Comparison of ENCODE assay signal across 17 cellular contexts in genomic region chr4:23878912-23879732, GRCh38. TPM values are rescaled to one million over a fixed set of nuclear protein-coding genes. Genes with fewer than 3 reads are reported as not detected.
DNase-seq lines count a peak whose midpoint lies in the region; ATAC-seq and TF ChIP-seq lines count a peak whose summit lies in the region.
"Had no signal": no experiment of that assay in that cellular context is flagged by ENCODE, and none has a peak within 500 bp of the region (broad histone marks: within the 10 kb centered on the region; RNA-seq: fewer than 3 reads in every experiment).

No MANE protein-coding gene starts in this region.

- TF ChIP-seq POLR2A in heart left ventricle (IDR thresholded peaks at IDR 0.05): no peak

- H3K9ac ChIP-seq in colonic mucosa (ENCODE audit: low read depth in 2 of 2, low read length in 2 of 2) (peak overlapping the region in 1 of 2 donors; percentile 35), liver (ENCODE audit: low read depth in 1 of 2, low read length in 2 of 2) (peak overlapping the region; percentile 35 to 92)

- H3K27me3 ChIP-seq in heart left ventricle: no peaks in the 10 kb centered on the region
- no peaks in the 10 kb centered on the region for H3K27me3 ChIP-seq in colonic mucosa
- no peaks in the 10 kb centered on the region for H3K27me3 ChIP-seq in liver (ENCODE audit: control insufficient read depth in 4 of 4, insufficient read depth in 4 of 4, low read length in 3 of 4)
- no peaks in the 10 kb centered on the region for H3K27me3 ChIP-seq in upper lobe of right lung
- H3K27me3 ChIP-seq: spleen had no signal

- ATAC-seq in heart left ventricle (peak in 2 of 4 donors; percentile 4 to 11), left ventricle myocardium superior (no peak), upper lobe of right lung (peak; percentile 25)
- ATAC-seq: HCT116 had no signal

- WGBS in heart left ventricle, 4 donors: 30 to 46% (median 37%) methylated on average over 7 of the region's 7 CpGs
- WGBS in liver: 35% methylated on average over 7 of the region's 7 CpGs

- H3K36me3 ChIP-seq in heart left ventricle: peaks cover 0 to 2% (median 0%) of the 10 kb centered on the region in 9 donors
- H3K36me3 ChIP-seq in colonic mucosa: no peaks in the 10 kb centered on the region
- H3K36me3 ChIP-seq in liver (ENCODE audit: control insufficient read depth in 4 of 4, insufficient read depth in 3 of 4, low read depth in 1 of 4, low read length in 3 of 4): no peaks in the 10 kb centered on the region
- H3K36me3 ChIP-seq in upper lobe of right lung: no peaks in the 10 kb centered on the region
- H3K36me3 ChIP-seq: spleen had no signal

- H3K27ac ChIP-seq in heart left ventricle (peak overlapping the region; percentile 44 to 94 (median 76)), colonic mucosa (peak overlapping the region; percentile 69), liver (ENCODE audit: low read depth in 1 of 2, low read length in 2 of 2) (peak overlapping the region; percentile 95), upper lobe of right lung (no peak overlapping the region)
- H3K27ac ChIP-seq: HL-60, spleen had no signal

- H3K4me3 ChIP-seq in heart left ventricle (no peak overlapping the region), colonic mucosa (no peak overlapping the region), liver (ENCODE audit: low read depth in 1 of 3, low read length in 3 of 3) (peak overlapping the region; percentile 27 to 60 (median 33)), upper lobe of right lung (no peak overlapping the region)
- H3K4me3 ChIP-seq: lung, spleen had no signal

- TF ChIP-seq RAD21 in liver (IDR thresholded peaks at IDR 0.05): no peak

- no peak for TF ChIP-seq CTCF in heart left ventricle (IDR thresholded peaks at IDR 0.05)
- TF ChIP-seq CTCF in colonic mucosa (IDR thresholded peaks at IDR 0.05): no peak
- TF ChIP-seq CTCF in liver (IDR thresholded peaks at IDR 0.05; ENCODE audit: low read depth, low read length, missing input control): no peak
- no peak for TF ChIP-seq CTCF in upper lobe of right lung (IDR thresholded peaks at IDR 0.05)

- no peak for DNase-seq in heart left ventricle
- DNase-seq in left ventricle myocardium superior: no peak
- DNase-seq in colonic mucosa: no peak
- no peak for DNase-seq in upper lobe of right lung
- DNase-seq in SIG-M5 treated with dmso at 0.1 percent for 504 hours (lab: John Stamatoyannopoulos, UW; ENCODE audit: unreplicated experiment): no peak
- no peak for DNase-seq in NCI-H2081 treated with DMSO at 0.1 percent for 48 hours (lab: John Stamatoyannopoulos, UW)
- no peak for DNase-seq in NCI-H2196 treated with DMSO at 0.1 percent for 48 hours (lab: John Stamatoyannopoulos, UW; ENCODE audit: unreplicated experiment)
- DNase-seq: activated B cell treated with CpG ODN at 0.5 μM for 24 hours; activated naive CD4-positive, alpha-beta T cell treated with anti-CD3 and anti-CD28 coated beads, Interleukin-2, amount 10 ng/mL, durations not matched to agents 7 days and 5 days; COR-L47; NCI-H345; spleen had no signal

- intact Hi-C loops in heart left ventricle (cut with DNase I): loop anchor here in 2 of 10 donors (2.0 to 10.0 kb wide), 2 partner anchors 372 to 536 kb away; no protein-coding TSS in a partner anchor
- intact Hi-C loops in left ventricle myocardium superior (cut with micrococcal nuclease): no loop called here
- intact Hi-C loops in colonic mucosa (cut with DNase I): loop anchor here (5.0 kb wide), 1 partner anchor 137 kb away; no protein-coding TSS in a partner anchor
- intact Hi-C loops in upper lobe of right lung (cut with DNase I): no loop called here

- H3K4me1 ChIP-seq in heart left ventricle (peaks cover 0 to 84% (median 13%) of the 10 kb centered on the region in 12 donors), colonic mucosa (peaks cover 4% of the 10 kb centered on the region), liver (ENCODE audit: control insufficient read depth in 4 of 4, insufficient read depth in 4 of 4, low read length in 3 of 4) (peaks cover 2 to 81% (median 36%) of the 10 kb centered on the region in 4 donors), upper lobe of right lung (peaks cover 13% of the 10 kb centered on the region)

- H3K9me3 ChIP-seq in heart left ventricle: no peaks in the 10 kb centered on the region
- no peaks in the 10 kb centered on the region for H3K9me3 ChIP-seq in colonic mucosa
- H3K9me3 ChIP-seq in liver (ENCODE audit: control insufficient read depth in 4 of 4, low read length in 3 of 4): no peaks in the 10 kb centered on the region
- H3K9me3 ChIP-seq in upper lobe of right lung: no peaks in the 10 kb centered on the region
- H3K9me3 ChIP-seq: spleen had no signal

TF ChIP-seq in liver, 16 proteins besides CTCF, POLR2A, EP300 and RAD21:
- TF ChIP-seq REST (IDR thresholded peaks at IDR 0.05): no peak
- TF ChIP-seq SP1 (IDR thresholded peaks at IDR 0.05): peak; percentile 6
- TF ChIP-seq HNF4G (IDR thresholded peaks at IDR 0.05): no peak
- TF ChIP-seq FOXA2 (IDR thresholded peaks at IDR 0.05): no peak
- TF ChIP-seq ATF3 (IDR thresholded peaks at IDR 0.05): no peak

RNA-seq across cellular contexts. Expression of gene PPARGC1A, which starts 10.7 kb away (rescaled TPM):
- total RNA-seq in heart left ventricle: 100 to 1,000 TPM in 1 of 9 donors, 10 to 100 TPM in 8; 47.2 to 103 (median 84.4) TPM
- polyA plus RNA-seq in heart left ventricle: 10 to 100 TPM; 25.4 to 25.6 TPM
- 97.2 TPM for total RNA-seq in left ventricle myocardium superior
- 10 to 100 TPM; 44.4 to 48.4 TPM for total RNA-seq in colonic mucosa
- 10 to 100 TPM in 1 of 2 donors, 1 to 10 TPM in 1; 7.7 to 34.6 TPM for total RNA-seq in liver
- polyA plus RNA-seq in liver: 10 to 100 TPM; 13.5 to 19.0 TPM
- total RNA-seq in upper lobe of right lung: 14.2 TPM
- total RNA-seq: activated B cell treated with CpG ODN at 0.5 μM for 24 hours, endothelial cell of umbilical vein had no signal
- polyA plus RNA-seq: endothelial cell of umbilical vein had no signal

Comparison
In these comparisons a context has a peak if more than half of its experiments do, and no peak if none do; other contexts are left out.
1. H3K4me3 ChIP-seq: peak in liver (3 of 3); none in heart left ventricle (0 of 12), colonic mucosa (single experiment) and upper lobe of right lung (single experiment).